23 cellular contexts compared by ENCODE assay signal in the genomic region with DNA sequence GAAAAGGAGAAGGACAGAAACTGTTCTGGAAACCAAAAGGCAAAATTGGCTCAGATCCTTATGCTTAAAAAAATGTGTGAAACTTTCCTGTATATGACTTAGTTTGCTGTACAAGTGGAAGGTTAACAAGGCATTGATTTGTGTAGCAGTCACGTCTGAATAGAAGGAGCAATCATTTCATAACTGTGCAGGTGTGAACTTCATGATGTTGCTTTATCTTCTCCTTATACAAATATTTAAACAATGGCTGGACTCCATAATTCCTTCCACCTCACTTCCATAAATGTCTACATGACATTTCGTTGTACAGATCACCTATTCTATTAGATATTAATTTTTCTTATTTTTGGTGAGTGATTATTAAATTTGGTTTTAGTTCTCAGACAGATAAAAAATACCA.
DNase-seq lines count a peak whose midpoint lies in the region; ATAC-seq, FAIRE-seq and TF ChIP-seq lines count a peak whose summit lies in the region.
"Had no signal": no experiment of that assay in that cellular context is flagged by ENCODE, and none has a peak within 500 bp of the region (broad histone marks: within the 10 kb centered on the region; RNA-seq: fewer than 3 reads in every experiment).

No MANE protein-coding gene starts in this region.

- TF ChIP-seq RAD21 in A549 (conservative IDR thresholded peaks at IDR 0.05 in 1 of 2, IDR thresholded peaks at IDR 0.05 in 1 of 2) = no peak

- no peaks in the 10 kb centered on the region for H3K4me1 ChIP-seq in A549
- peaks cover 0 to 2% (median 0%) of the 10 kb centered on the region in 3 donors for H3K4me1 ChIP-seq in pancreas
- H3K4me1 ChIP-seq in vagina = no peaks in the 10 kb centered on the region
- H3K4me1 ChIP-seq: BE2C, BLaER1, Caco-2 had no signal

- no peaks in the 10 kb centered on the region for H3K36me3 ChIP-seq in pancreas
- H3K36me3 ChIP-seq in vagina = no peaks in the 10 kb centered on the region
- H3K36me3 ChIP-seq: BE2C, BLaER1 had no signal

- H3K4me2 ChIP-seq in A549 = no peak overlapping the region
- H3K4me2 ChIP-seq: BLaER1 had no signal

- no peak for TF ChIP-seq POLR2A in A549 (IDR thresholded peaks at IDR 0.05; ENCODE audit: low read length)
- no peak for TF ChIP-seq POLR2A in vagina (IDR thresholded peaks at IDR 0.05)

- intact Hi-C loops in left colon (cut with DNase I, micrococcal nuclease) (no loop called here), pancreas (cut with DNase I) (no loop called here), vagina (cut with DNase I) (no loop called here)

- no peak for TF ChIP-seq EP300 in A549 (IDR thresholded peaks at IDR 0.05)

- no peaks in the 10 kb centered on the region for H3K9me3 ChIP-seq in A549
- no peaks in the 10 kb centered on the region for H3K9me3 ChIP-seq in pancreas
- H3K9me3 ChIP-seq in vagina = no peaks in the 10 kb centered on the region
- H3K9me3 ChIP-seq: BE2C, BLaER1, Caco-2 had no signal

- H3K27ac ChIP-seq in A549 (no peak overlapping the region), pancreas (no peak overlapping the region), vagina (no peak overlapping the region)
- H3K27ac ChIP-seq: 22Rv1, BLaER1 had no signal

- FAIRE-seq in A549 (lab: Jason Lieb, UNC) = peak; percentile 79
- FAIRE-seq in endometrium (lab: Jason Lieb, UNC) = peak; percentile 39
- FAIRE-seq in pancreas (lab: Jason Lieb, UNC) = peak; percentile 5
- FAIRE-seq: D721Med, G401.6, GM12891, GM18507, GM19239 had no signal

- DNase-seq in A549 (ENCODE audit: low read depth in 1 of 2, low spot score in 1 of 2) (no peak), left colon (no peak), pancreas (no peak), NCI-H187 treated with DMSO at 0.1 percent for 48 hours (lab: John Stamatoyannopoulos, UW) (no peak), vagina (ENCODE audit: extremely low spot score in 2 of 2) (no peak)
- DNase-seq: ACHN; BE2C; C1 segment of cervical spinal cord; Caco-2; Calu3; CD4-positive, alpha-beta memory T cell; CD4-positive, CD25-positive, alpha-beta regulatory T cell; DMS79 treated with DMSO at 0.1 percent for 48 hours; GF-D8 had no signal

- no peak for ATAC-seq in A549
- peak; percentile 53 for ATAC-seq in left colon
- ATAC-seq in pancreas = peak in 2 of 4 donors; percentile 42 to 52
- ATAC-seq in GM18909 (IDR thresholded peaks at IDR 0.05; ENCODE audit: poor library complexity, unreplicated experiment) = no peak

- WGBS in A549 (ENCODE audit: missing lambda C conversion rate) = under 1% methylated on average over 2 of the region's 2 CpGs
- 13% methylated on average over 2 of the region's 2 CpGs for WGBS in pancreas, 2 donors

- no peak for TF ChIP-seq CTCF in A549 (IDR thresholded peaks at IDR 0.05)
- no peak for TF ChIP-seq CTCF in pancreas (IDR thresholded peaks at IDR 0.05)
- TF ChIP-seq CTCF in vagina (IDR thresholded peaks at IDR 0.05) = no peak

- H3K4me3 ChIP-seq in A549 (no peak overlapping the region), pancreas (no peak overlapping the region), vagina (no peak overlapping the region)
- H3K4me3 ChIP-seq: BLaER1 had no signal

- no peaks in the 10 kb centered on the region for H3K27me3 ChIP-seq in pancreas
- H3K27me3 ChIP-seq in vagina = no peaks in the 10 kb centered on the region
- H3K27me3 ChIP-seq: BE2C, BLaER1 had no signal

- POLR2A ChIA-PET in A549 (lab: Yijun Ruan, JAX) = no interaction called here

- CTCF ChIA-PET in A549 (lab: Yijun Ruan, JAX) = no interaction called here

TF ChIP-seq in A549, 52 proteins besides CTCF, POLR2A, EP300 and RAD21:
- TF ChIP-seq CEBPB (IDR thresholded peaks at IDR 0.05) (no peak), NFE2L2 (conservative IDR thresholded peaks at IDR 0.05; ENCODE audit: low read length) (no peak), RARB (CRISPR knock-in tag; IDR thresholded peaks at IDR 0.05) (no peak), PHF8 (IDR thresholded peaks at IDR 0.05; ENCODE audit: borderline replicate concordance, low read depth) (no peak), FOXS1 (CRISPR knock-in tag; IDR thresholded peaks at IDR 0.05) (no peak), EHF (CRISPR knock-in tag; IDR thresholded peaks at IDR 0.05) (no peak), RNF2 (IDR thresholded peaks at IDR 0.05; ENCODE audit: borderline replicate concordance, low read depth) (no peak), JUN (IDR thresholded peaks at IDR 0.05) (no peak), JUNB (IDR thresholded peaks at IDR 0.05) (no peak), ZFP36 (IDR thresholded peaks at IDR 0.05; ENCODE audit: borderline replicate concordance, partially characterized antibody) (no peak)
- TF ChIP-seq, protein P1, sequence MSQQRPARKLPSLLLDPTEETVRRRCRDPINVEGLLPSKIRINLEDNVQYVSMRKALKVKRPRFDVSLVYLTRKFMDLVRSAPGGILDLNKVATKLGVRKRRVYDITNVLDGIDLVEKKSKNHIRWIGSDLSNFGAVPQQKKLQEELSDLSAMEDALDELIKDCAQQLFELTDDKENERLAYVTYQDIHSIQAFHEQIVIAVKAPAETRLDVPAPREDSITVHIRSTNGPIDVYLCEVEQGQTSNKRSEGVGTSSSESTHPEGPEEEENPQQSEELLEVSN (IDR thresholded peaks at IDR 0.05; ENCODE audit: borderline replicate concordance, low read depth) = no peak
TF ChIP-seq in A549: peak in this region for 0.
